ENCODE assay signal across 1 cellular context in the genomic region with DNA sequence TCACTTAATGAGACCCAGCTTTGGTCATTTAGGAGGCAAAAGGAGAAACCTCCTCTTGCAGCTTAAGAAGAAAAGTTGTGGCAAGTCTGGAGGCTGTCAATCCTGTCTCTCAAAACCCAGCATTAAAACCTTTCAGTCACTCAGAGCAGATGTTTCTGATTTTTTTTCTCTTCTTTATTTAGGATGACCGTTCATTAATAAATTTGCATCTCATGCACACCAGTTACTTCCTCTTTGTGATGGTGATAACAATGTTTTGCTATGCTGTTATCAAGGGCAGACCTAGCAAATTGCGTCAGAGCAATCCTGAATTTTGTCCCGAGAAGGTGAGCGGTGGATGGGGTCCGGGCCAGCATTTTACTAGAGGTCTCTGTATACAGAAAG.
TF ChIP-seq lines count a peak whose summit lies in the region.

No MANE protein-coding gene starts in this region.

TF ChIP-seq in IMR-90, 13 proteins besides CTCF, POLR2A, EP300 and RAD21:
- TF ChIP-seq MAFK (IDR thresholded peaks at IDR 0.05; ENCODE audit: low read depth, low read length) (no peak), CEBPB (IDR thresholded peaks at IDR 0.05; ENCODE audit: low read depth, low read length) (0 out of 2 replicates have a peak, but pooled peaks have one; percentile 8), BHLHE40 (IDR thresholded peaks at IDR 0.05; ENCODE audit: low read depth, low read length) (no peak), CHD1 (IDR thresholded peaks at IDR 0.05; ENCODE audit: low read depth, low read length) (no peak), SMC3 (IDR thresholded peaks at IDR 0.05; ENCODE audit: low read depth, low read length) (no peak)
